15 cellular contexts compared by ENCODE assay signal in genomic region chr11:14364322-14364721, GRCh38.
"Had no signal": no experiment of that assay in that cellular context is flagged by ENCODE, and none has a peak within 500 bp of the region (broad histone marks: within the 10 kb centered on the region; RNA-seq: fewer than 3 reads in every experiment).

No MANE protein-coding gene starts in this region.

- H3K27ac ChIP-seq: cardiac muscle cell, coronary artery, ovary, spleen, tibial nerve had no signal

- H3K27me3 ChIP-seq: cardiac muscle cell, ovary, tibial nerve had no signal

- H3K27ac Mint-ChIP-seq: activated CD4-positive, alpha-beta memory T cell treated with anti-CD3 and anti-CD28 coated beads for 36 hours; activated naive CD8-positive, alpha-beta T cell; stimulated activated memory B cell treated with anti-CD40 and anti-IgM and Interleukin-4, amounts not matched to agents 10 μg/mL and 1 μg/mL and 100 μg/mL, for 72 hours; T-helper 2 cell treated with Interferon-gamma antibody and Interleukin-4, amounts not matched to agents 5 μg/mL and 100 μg/mL, for 36 hours had no signal

- DNase-seq: activated CD4-positive, alpha-beta memory T cell treated with anti-CD3 and anti-CD28 coated beads for 36 hours; activated gamma-delta T cell; activated T-cell treated with anti-CD3 and anti-CD28 coated beads, Interleukin-2, amount 50 U/mL, for 4 hours; effector CD8-positive, alpha-beta T cell; foreskin melanocyte; kidney; ovary; spleen; stimulated activated CD4-positive, alpha-beta T cell treated with anti-CD3 and anti-CD28 coated beads, Interleukin-1b, Interleukin-23, amount 100 ng/mL, for 48 hours had no signal

- H3K27me3 Mint-ChIP-seq: activated CD4-positive, alpha-beta memory T cell treated with anti-CD3 and anti-CD28 coated beads for 36 hours; activated naive CD8-positive, alpha-beta T cell; stimulated activated memory B cell treated with anti-CD40 and anti-IgM and Interleukin-4, amounts not matched to agents 10 μg/mL and 1 μg/mL and 100 μg/mL, for 72 hours had no signal

- H3K36me3 Mint-ChIP-seq: activated CD4-positive, alpha-beta memory T cell treated with anti-CD3 and anti-CD28 coated beads for 36 hours; activated naive CD8-positive, alpha-beta T cell; stimulated activated memory B cell treated with anti-CD40 and anti-IgM and Interleukin-4, amounts not matched to agents 10 μg/mL and 1 μg/mL and 100 μg/mL, for 72 hours had no signal

- H3K36me3 ChIP-seq: cardiac muscle cell, ovary, spleen, tibial nerve had no signal

- H3K4me3 ChIP-seq: cardiac muscle cell, coronary artery, ovary, spleen, tibial nerve had no signal

- H3K4me3 Mint-ChIP-seq: activated CD4-positive, alpha-beta memory T cell treated with anti-CD3 and anti-CD28 coated beads for 36 hours; activated naive CD8-positive, alpha-beta T cell; activated T-cell treated with anti-CD3 and anti-CD28 coated beads, Interleukin-2, amount 50 U/mL, for 4 hours; stimulated activated memory B cell treated with anti-CD40 and anti-IgM and Interleukin-4, amounts not matched to agents 10 μg/mL and 1 μg/mL and 100 μg/mL, for 72 hours; T-helper 2 cell treated with Interferon-gamma antibody and Interleukin-4, amounts not matched to agents 5 μg/mL and 100 μg/mL, for 36 hours had no signal

- H3K9me3 ChIP-seq: ovary, spleen, tibial nerve had no signal

- ATAC-seq: activated T-cell treated with anti-CD3 and anti-CD28 coated beads, Interleukin-2, amount 50 U/mL, for 4 hours; stimulated activated memory B cell treated with anti-CD40 and anti-IgM and Interleukin-4, amounts not matched to agents 10 μg/mL and 1 μg/mL and 100 μg/mL, for 72 hours had no signal

- H3K9me3 Mint-ChIP-seq: activated CD4-positive, alpha-beta memory T cell treated with anti-CD3 and anti-CD28 coated beads for 36 hours; activated T-cell treated with anti-CD3 and anti-CD28 coated beads, Interleukin-2, amount 50 U/mL, for 4 hours; stimulated activated memory B cell treated with anti-CD40 and anti-IgM and Interleukin-4, amounts not matched to agents 10 μg/mL and 1 μg/mL and 100 μg/mL, for 72 hours; T-helper 2 cell treated with Interferon-gamma antibody and Interleukin-4, amounts not matched to agents 5 μg/mL and 100 μg/mL, for 36 hours had no signal
